10 cellular contexts compared by ENCODE assay signal in the genomic region with DNA sequence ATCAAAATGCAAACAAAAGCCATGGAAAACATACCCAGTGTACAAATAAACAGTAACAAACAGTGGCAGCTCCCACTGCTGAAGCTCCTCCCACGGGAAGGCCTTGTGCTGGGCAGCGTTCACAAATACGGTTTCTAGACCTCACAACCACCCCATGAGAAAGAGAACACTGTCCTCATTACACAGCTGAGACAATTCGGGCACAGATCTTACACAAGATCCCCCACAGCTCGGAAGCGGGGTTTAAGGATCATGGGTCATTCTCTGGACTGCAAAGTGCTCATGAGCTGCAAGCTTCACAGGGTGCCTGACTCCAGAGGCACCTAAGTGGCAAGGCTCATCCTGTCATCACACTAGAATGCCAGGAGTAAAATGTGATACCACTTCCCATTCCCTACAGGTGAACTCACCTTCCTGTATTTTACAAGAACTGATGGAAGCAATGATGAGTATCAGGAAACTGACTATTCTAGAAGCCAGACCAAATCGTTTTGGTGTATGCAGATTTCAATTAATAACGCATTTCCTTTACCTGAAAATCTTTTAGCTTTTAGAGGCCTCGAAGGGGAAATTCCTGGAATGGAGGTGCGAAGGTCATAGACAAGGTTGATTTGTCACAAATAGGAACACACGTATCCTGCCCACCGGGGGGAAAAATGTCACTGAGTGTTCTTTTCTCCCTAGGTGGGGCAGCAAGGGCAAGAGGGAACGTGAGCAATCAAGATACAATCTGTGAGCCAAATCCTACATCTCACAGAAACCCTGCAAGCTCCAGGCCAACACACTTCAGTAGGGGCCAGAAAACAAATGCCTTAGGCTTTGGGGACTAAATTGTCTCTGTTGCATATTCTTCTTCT. TPM values are rescaled to one million over a fixed set of nuclear protein-coding genes. Genes with fewer than 3 reads are reported as not detected.
DNase-seq lines count a peak whose midpoint lies in the region; ATAC-seq and TF ChIP-seq lines count a peak whose summit lies in the region.
"Had no signal": no experiment of that assay in that cellular context is flagged by ENCODE, and none has a peak within 500 bp of the region (broad histone marks: within the 10 kb centered on the region; RNA-seq: fewer than 3 reads in every experiment).

No MANE protein-coding gene starts in this region.

- H3K9ac ChIP-seq in PC-3 (ENCODE audit: low read length) (no peak overlapping the region), trophoblast cell (ENCODE audit: low read length) (no peak overlapping the region)

- no peak overlapping the region for H3K14ac ChIP-seq in trophoblast cell (ENCODE audit: low read length)

- no peak overlapping the region for H2BK12ac ChIP-seq in trophoblast cell (ENCODE audit: low read length)

- intact Hi-C loops in CD4-positive, alpha-beta memory T cell (cut with micrococcal nuclease): no loop called here
- intact Hi-C loops in PC-3 (cut with micrococcal nuclease): loop anchor here (2.0 kb wide), 1 partner anchor 51 kb away; no protein-coding TSS in a partner anchor

- peak overlapping the region; percentile 13 to 91 (median 82) for H3K27ac Mint-ChIP-seq in CD4-positive, alpha-beta memory T cell

- H3K27me3 Mint-ChIP-seq in CD4-positive, alpha-beta memory T cell: no peaks in the 10 kb centered on the region

- DNase-seq in CD4-positive, alpha-beta memory T cell: no peak
- DNase-seq in PC-3 (peak; percentile 76), fibroblast of mammary gland (ENCODE audit: low read depth) (peak; percentile 50), trophoblast cell (peak in 1 of 2 donors; percentile 43), AG08396 (ENCODE audit: low spot score) (no peak), mesenteric fat pad (ENCODE audit: low spot score) (no peak), T-helper 2 cell (no peak)
- DNase-seq: DMS 273 treated with DMSO at 0.1 percent for 48 hours, NCI-H187 had no signal

- no peak overlapping the region for H3K18ac ChIP-seq in trophoblast cell (ENCODE audit: low read length)

- H3K4me3 Mint-ChIP-seq in CD4-positive, alpha-beta memory T cell: peak overlapping the region in 7 of 8 donors; percentile 17 to 81 (median 60)

- no peak for TF ChIP-seq CTCF in PC-3 (conservative IDR thresholded peaks at IDR 0.05; ENCODE audit: low read depth, low read length)
- no peak for TF ChIP-seq CTCF in fibroblast of mammary gland (conservative IDR thresholded peaks at IDR 0.05; ENCODE audit: control insufficient read depth, insufficient read depth, low read depth, low read length)

- H3K23ac ChIP-seq in trophoblast cell (ENCODE audit: low read length): no peak overlapping the region

- no peak overlapping the region for H2BK120ac ChIP-seq in trophoblast cell (ENCODE audit: insufficient read depth, low read length, poor library complexity)

- peaks cover 98% of the 10 kb centered on the region for H3K79me2 ChIP-seq in PC-3 (ENCODE audit: low read length)
- peaks cover 14% of the 10 kb centered on the region for H3K79me2 ChIP-seq in trophoblast cell (ENCODE audit: control insufficient read depth, insufficient read depth, low read length, poor library complexity)

- H3K36me3 Mint-ChIP-seq in CD4-positive, alpha-beta memory T cell: peaks cover 11 to 42% of the 10 kb centered on the region in 2 donors

- H3K4me1 Mint-ChIP-seq in CD4-positive, alpha-beta memory T cell: peaks cover 78 to 96% (median 87%) of the 10 kb centered on the region in 4 donors

- H3F3A ChIP-seq in PC-3 (ENCODE audit: low read length, unreplicated experiment): no peaks in the 10 kb centered on the region

- peak; percentile 75 for ATAC-seq in PC-3
- no peak for ATAC-seq in GM18858 (IDR thresholded peaks at IDR 0.05; ENCODE audit: unreplicated experiment)

- CTCF ChIA-PET in CD4-positive, alpha-beta memory T cell (lab: Charles Lee; ENCODE audit: partially characterized antibody): interaction anchor here (0.7 to 1.7 kb wide), 3 partner anchors 90 to 119 kb away, joined by 3 to 4 read pairs (median 3); no protein-coding TSS in a partner anchor
- CTCF ChIA-PET in PC-3 (lab: Charles Lee): no interaction called here

- no peak overlapping the region for H4K8ac ChIP-seq in trophoblast cell (ENCODE audit: low read depth, low read length)

- POLR2A ChIA-PET in CD4-positive, alpha-beta memory T cell (lab: Charles Lee; ENCODE audit: partially characterized antibody): interaction anchor here (0.6 to 1.5 kb wide), 5 partner anchors 21 to 105 kb away, joined by 3 to 5 read pairs (median 3); no protein-coding TSS in a partner anchor
- POLR2A ChIA-PET in PC-3 (lab: Charles Lee; ENCODE audit: unreplicated experiment): interaction anchor here (0.7 to 1.5 kb wide), 2 partner anchors 14 to 51 kb away, joined by 6 to 7 read pairs; no protein-coding TSS in a partner anchor

- H4K12ac ChIP-seq in trophoblast cell (ENCODE audit: low read depth, low read length): no peak overlapping the region

- H3K4me3 ChIP-seq in CD4-positive, alpha-beta memory T cell (ENCODE audit: low read length in 2 of 2): no peak overlapping the region
- H3K4me3 ChIP-seq in PC-3 (ENCODE audit: low read length): peak overlapping the region; percentile 32; the same call in 1 of the 2 replicates
- H3K4me3 ChIP-seq in fibroblast of mammary gland (ENCODE audit: control insufficient read depth, low read depth, low read length): no peak overlapping the region
- no peak overlapping the region for H3K4me3 ChIP-seq in trophoblast cell (ENCODE audit: low read depth, low read length)

- peaks cover 97% of the 10 kb centered on the region for H3K4me1 ChIP-seq in CD4-positive, alpha-beta memory T cell (ENCODE audit: insufficient read depth, low read length)
- H3K4me1 ChIP-seq in PC-3 (ENCODE audit: insufficient read depth, low read length): peaks cover 29% of the 10 kb centered on the region
- H3K4me1 ChIP-seq in trophoblast cell (ENCODE audit: control insufficient read depth in 1 of 2, insufficient read depth in 2 of 2, low read length in 2 of 2): peaks cover 2% of the 10 kb centered on the region in 2 experiments

- H2AK5ac ChIP-seq in trophoblast cell (ENCODE audit: low read length): no peak overlapping the region

- no peaks in the 10 kb centered on the region for H3K27me3 ChIP-seq in CD4-positive, alpha-beta memory T cell (ENCODE audit: insufficient read depth, low read length)
- no peaks in the 10 kb centered on the region for H3K27me3 ChIP-seq in PC-3 (ENCODE audit: low read length)
- H3K27me3 ChIP-seq in trophoblast cell (ENCODE audit: insufficient read depth, low read length): no peaks in the 10 kb centered on the region

- H3K4ac ChIP-seq in trophoblast cell (ENCODE audit: low read depth, low read length): peak overlapping the region; percentile 10

- whole genome bisulfite sequencing in trophoblast cell (ENCODE audit: extremely low coverage, insufficient coverage, insufficient read length): no CpG with 5 or more reads among the region's 13 CpGs

- BruUV-seq in PC-3 (replicated peaks; lab: Mats Ljungman, UMichigan): no TSS peak

- no peaks in the 10 kb centered on the region for H3K9me3 ChIP-seq in CD4-positive, alpha-beta memory T cell (ENCODE audit: control insufficient read depth in 1 of 2, low read length in 2 of 2)
- H3K9me3 ChIP-seq in PC-3 (ENCODE audit: low read length) (no peaks in the 10 kb centered on the region), trophoblast cell (ENCODE audit: insufficient read depth, low read depth, low read length) (no peaks in the 10 kb centered on the region)

- no peak overlapping the region for H4K91ac ChIP-seq in trophoblast cell (ENCODE audit: low read depth, low read length)

- H3K36me3 ChIP-seq in CD4-positive, alpha-beta memory T cell (ENCODE audit: insufficient read depth, low read length): no peaks in the 10 kb centered on the region
- H3K36me3 ChIP-seq in PC-3 (ENCODE audit: low read depth, low read length) (no peaks in the 10 kb centered on the region), trophoblast cell (ENCODE audit: control insufficient read depth in 1 of 2, insufficient read depth in 2 of 2, low read length in 2 of 2) (peaks cover 3% of the 10 kb centered on the region in 2 experiments)

- peaks cover 16% of the 10 kb centered on the region; the same call in 1 of the 2 replicates for H4K20me1 ChIP-seq in PC-3 (ENCODE audit: low read length)

- H3K27ac ChIP-seq in CD4-positive, alpha-beta memory T cell (ENCODE audit: low read depth, low read length): no peak overlapping the region
- H3K27ac ChIP-seq in PC-3 (ENCODE audit: low read length) (peak overlapping the region; percentile 85), trophoblast cell (ENCODE audit: low read depth, low read length) (no peak overlapping the region)

- H2BK5ac ChIP-seq in trophoblast cell (ENCODE audit: low read depth, low read length, poor library complexity): no peak overlapping the region

- no peaks in the 10 kb centered on the region for H3K79me1 ChIP-seq in trophoblast cell (ENCODE audit: low read length)

- H3K9me3 Mint-ChIP-seq in CD4-positive, alpha-beta memory T cell: no peaks in the 10 kb centered on the region

- H3K9me2 ChIP-seq in PC-3 (replicated peaks; ENCODE audit: low read length): no peaks in the 10 kb centered on the region

- no peak overlapping the region for H2AFZ ChIP-seq in PC-3 (ENCODE audit: low read length)
- no peak overlapping the region for H2AFZ ChIP-seq in trophoblast cell (ENCODE audit: insufficient read depth, low read length, poor library complexity)

- peak overlapping the region; percentile 72 for H3K4me2 ChIP-seq in PC-3 (ENCODE audit: low read length)
- no peak overlapping the region for H3K4me2 ChIP-seq in trophoblast cell (ENCODE audit: low read length)

RNA-seq across cellular contexts. Expression of gene STK24, which starts 41.2 kb away (rescaled TPM):
- total RNA-seq in CD4-positive, alpha-beta memory T cell: 100 to 1,000 TPM; 146 to 147 TPM
- 10 to 100 TPM; 24.2 to 89.4 TPM for polyA plus RNA-seq in CD4-positive, alpha-beta memory T cell
- 52.4 and 57.0 TPM in 2 replicates for total RNA-seq in PC-3 (2014; rRNA removed)
- polyA plus RNA-seq in trophoblast cell (2013): 105 and 107 TPM in 2 replicates
- 62.7 TPM for total RNA-seq in mesenteric fat pad

Comparison
In these comparisons a context has a peak if more than half of its experiments do, and no peak if none do; other contexts are left out.
1. DNase-seq: peak in PC-3 (single experiment) and fibroblast of mammary gland (single experiment); none in CD4-positive, alpha-beta memory T cell (0 of 5), AG08396 (single experiment), mesenteric fat pad (single experiment) and T-helper 2 cell (0 of 5).